5 cellular contexts compared by ENCODE assay signal in genomic region chrX:143869018-143869417, GRCh38. TPM values are rescaled to one million over a fixed set of nuclear protein-coding genes. Genes with fewer than 3 reads are reported as not detected.
"Had no signal": no experiment of that assay in that cellular context is flagged by ENCODE, and none has a peak within 500 bp of the region (broad histone marks: within the 10 kb centered on the region; RNA-seq: fewer than 3 reads in every experiment).

No MANE protein-coding gene starts in this region.

- H3K4me3 ChIP-seq: GM23338 had no signal

- DNase-seq: H9, HCEC 1CT had no signal

RNA-seq across cellular contexts. Expression of gene UBE2NL, which starts 14.9 kb away (rescaled TPM):
- total RNA-seq: GM23338, H1, H9, HT-29 had no signal
